In the genomic region with DNA sequence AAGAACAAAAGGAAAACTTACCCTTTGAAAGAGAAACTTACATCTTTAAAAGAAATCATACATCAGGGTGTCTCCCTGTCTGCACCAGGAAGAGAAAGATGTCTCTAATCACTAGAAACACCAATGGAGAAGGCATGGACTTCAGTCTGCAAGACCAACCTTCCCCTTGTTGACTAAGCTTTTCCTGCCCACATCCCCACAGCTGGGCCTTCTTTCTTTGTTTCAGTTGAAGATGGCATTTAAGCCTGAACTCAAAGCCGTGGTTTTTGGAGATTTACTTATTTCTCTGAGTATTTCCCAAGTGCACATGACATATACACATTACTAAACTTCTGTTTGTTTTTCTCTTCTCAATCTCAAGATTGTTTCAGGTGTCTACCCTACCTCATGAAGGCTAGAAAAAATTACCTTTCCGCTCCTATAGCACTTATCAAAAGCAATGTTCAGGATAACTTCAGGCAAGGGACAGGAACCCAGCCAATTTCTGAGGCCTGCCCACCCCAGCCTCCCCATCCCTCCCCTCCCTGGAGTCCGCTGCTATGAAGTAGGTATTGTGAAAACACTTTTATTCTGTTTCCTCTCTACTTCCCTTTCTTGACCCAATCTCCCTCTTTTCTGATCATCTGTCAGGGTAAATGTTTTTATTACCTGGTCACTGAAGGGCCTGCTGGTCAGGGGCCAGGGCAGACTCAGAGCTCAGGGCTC, we compare ENCODE assay signal across 16 cellular contexts. TPM values are rescaled to one million over a fixed set of nuclear protein-coding genes. Genes with fewer than 3 reads are reported as not detected.
DNase-seq lines count a peak whose midpoint lies in the region; ATAC-seq and TF ChIP-seq lines count a peak whose summit lies in the region.
"Had no signal": no experiment of that assay in that cellular context is flagged by ENCODE, and none has a peak within 500 bp of the region (broad histone marks: within the 10 kb centered on the region; RNA-seq: fewer than 3 reads in every experiment).

No MANE protein-coding gene starts in this region.

- H3K4me1 Mint-ChIP-seq in type B pancreatic cell (ENCODE audit: unreplicated experiment), result peaks cover 42% of the 10 kb centered on the region

- H3K4me3 Mint-ChIP-seq in type B pancreatic cell, result no peak overlapping the region
- H3K4me3 Mint-ChIP-seq: memory B cell had no signal

- H3K27ac ChIP-seq in dorsolateral prefrontal cortex (peak overlapping the region in 35 of 59 donors; percentile 4 to 73 (median 36)), spleen (no peak overlapping the region)
- H3K27ac ChIP-seq: cardiac muscle cell, gastrocnemius medialis, Peyer's patch had no signal

- H3K4me1 ChIP-seq in spleen, result peaks cover 12 to 54% (median 39%) of the 10 kb centered on the region in 6 donors

- no peaks in the 10 kb centered on the region for H3K9me3 Mint-ChIP-seq in type B pancreatic cell
- H3K9me3 Mint-ChIP-seq: memory B cell had no signal

- H3K27me3 ChIP-seq in dorsolateral prefrontal cortex (no peaks in the 10 kb centered on the region), spleen (replicated peaks in 1 of 7) (peaks cover 0 to 5% (median 0%) of the 10 kb centered on the region in 7 donors)
- H3K27me3 ChIP-seq: cardiac muscle cell, gastrocnemius medialis, Peyer's patch had no signal

- peak overlapping the region; percentile 34 for H3K27ac Mint-ChIP-seq in type B pancreatic cell
- H3K27ac Mint-ChIP-seq: memory B cell had no signal

- no peaks in the 10 kb centered on the region for H3K36me3 ChIP-seq in spleen
- H3K36me3 ChIP-seq: cardiac muscle cell, gastrocnemius medialis, Peyer's patch had no signal

- TF ChIP-seq CTCF in dorsolateral prefrontal cortex (IDR thresholded peaks at IDR 0.05 in 54 of 56, conservative IDR thresholded peaks at IDR 0.05 in 2 of 56; ENCODE audit: low read depth in 1 of 56, partially characterized antibody in 56 of 56) (no peak), type B pancreatic cell (conservative IDR thresholded peaks at IDR 0.05) (no peak), spleen (IDR thresholded peaks at IDR 0.05 in 8 of 11, conservative IDR thresholded peaks at IDR 0.05 in 3 of 11) (no peak)

- TF ChIP-seq POLR2A in spleen (IDR thresholded peaks at IDR 0.05), result no peak

- ATAC-seq in HG03378 (IDR thresholded peaks at IDR 0.05; ENCODE audit: unreplicated experiment) (no peak), GM21423 (IDR thresholded peaks at IDR 0.05; ENCODE audit: unreplicated experiment) (no peak)
- ATAC-seq: gastrocnemius medialis, K562 had no signal

- WGBS in spleen, 5 donors, result 45 to 58% (median 51%) methylated on average over 3 of the region's 3 CpGs

- H3K27me3 Mint-ChIP-seq in type B pancreatic cell, result peaks cover 4% of the 10 kb centered on the region

- H3K9me3 ChIP-seq in spleen, result no peaks in the 10 kb centered on the region
- H3K9me3 ChIP-seq: gastrocnemius medialis, Peyer's patch had no signal

- no peaks in the 10 kb centered on the region for H3K36me3 Mint-ChIP-seq in type B pancreatic cell
- H3K36me3 Mint-ChIP-seq: memory B cell had no signal

- peak; percentile 23 for DNase-seq in stimulated activated CD4-positive, alpha-beta T cell treated with anti-CD3 and anti-CD28 coated beads, Interleukin-15, amount 100 ng/mL, for 24 hours
- no peak for DNase-seq in stimulated activated CD4-positive, alpha-beta T cell treated with anti-CD3 and anti-CD28 coated beads, Interleukin-2, amount 100 ng/mL, for 48 hours
- peak; percentile 28 for DNase-seq in OCI-M1 (lab: John Stamatoyannopoulos, UW)
- DNase-seq in dorsolateral prefrontal cortex, result no peak
- no peak for DNase-seq in type B pancreatic cell (ENCODE audit: extremely low spot score, unreplicated experiment)
- DNase-seq in spleen, result no peak
- DNase-seq: activated naive CD4-positive, alpha-beta T cell; gastrocnemius medialis; NCI-H510A treated with DMSO at 0.1 percent for 48 hours; nucleus accumbens; Peyer's patch had no signal

- no peak overlapping the region for H3K4me3 ChIP-seq in dorsolateral prefrontal cortex
- H3K4me3 ChIP-seq in spleen, result no peak overlapping the region
- H3K4me3 ChIP-seq: cardiac muscle cell, gastrocnemius medialis, K562, Peyer's patch had no signal

- intact Hi-C loops in dorsolateral prefrontal cortex (cut with DNase I), result loop anchor here (5.0 to 10.0 kb wide), 12 partner anchors 61 to 1019 kb away; partner anchors contain the start of genes ANAPC16 (in 1 of the 2) and ASCC1 (in 1 of the 2)
- intact Hi-C loops in spleen (cut with DNase I; ENCODE audit: low total_unique reads), result loop anchor here (5.0 to 10.0 kb wide), 5 partner anchors 51 to 729 kb away; no protein-coding TSS in a partner anchor

RNA-seq across cellular contexts. Expression of gene SLC29A3, which starts 2.8 kb away (rescaled TPM):
- total RNA-seq in dorsolateral prefrontal cortex (10 to 100 TPM in 36 of 120 experiments, 1 to 10 TPM in 84; 5.1 to 15.4 (median 9.2) TPM), type B pancreatic cell (ENCODE audit: low replicate concordance) (8.8 and 11.1 TPM in 2 replicates), spleen (10 to 100 TPM in 3 of 7 donors, 1 to 10 TPM in 4; 7.5 to 15.6 (median 9.3) TPM)
- polyA plus RNA-seq in spleen, result 1 to 10 TPM; 3.3 to 7.7 (median 4.8) TPM

Comparison
In these comparisons a context has a peak if more than half of its experiments do, and no peak if none do; other contexts are left out.
1. DNase-seq: peak in stimulated activated CD4-positive, alpha-beta T cell treated with anti-CD3 and anti-CD28 coated beads, Interleukin-15, amount 100 ng/mL, for 24 hours (single experiment) and OCI-M1 (single experiment); none in stimulated activated CD4-positive, alpha-beta T cell treated with anti-CD3 and anti-CD28 coated beads, Interleukin-2, amount 100 ng/mL, for 48 hours (0 of 2), dorsolateral prefrontal cortex (0 of 10), type B pancreatic cell (single experiment) and spleen (single experiment).
2. H3K27ac ChIP-seq: peak in dorsolateral prefrontal cortex (35 of 59); none in spleen (0 of 8).